10 cellular contexts compared by ENCODE assay signal in genomic region chr7:150379590-150380379, GRCh38. TPM values are rescaled to one million over a fixed set of nuclear protein-coding genes. Genes with fewer than 3 reads are reported as not detected.
DNase-seq lines count a peak whose midpoint lies in the region; ATAC-seq, FAIRE-seq and TF ChIP-seq lines count a peak whose summit lies in the region.
"Had no signal": no experiment of that assay in that cellular context is flagged by ENCODE, and none has a peak within 500 bp of the region (broad histone marks: within the 10 kb centered on the region; RNA-seq: fewer than 3 reads in every experiment).

No MANE protein-coding gene starts in this region.

- H3K9me3 ChIP-seq in SJCRH30 (replicated peaks): no peaks in the 10 kb centered on the region

- DNase-seq in DMS 273 (lab: John Stamatoyannopoulos, UW; ENCODE audit: unreplicated experiment) (peak; percentile 70), DMS 273 treated with DMSO at 0.1 percent for 48 hours (lab: John Stamatoyannopoulos, UW) (no peak), HCEC 1CT (peak; percentile 36), SJCRH30 (peak; percentile 56 to 62), erythroblast (lab: John Stamatoyannopoulos, UW) (peak; percentile 48 to 59), natural killer cell (no peak), RCC 7860 (ENCODE audit: low spot score) (no peak)
- DNase-seq in NK-92 treated with Interleukin-12 subunit alpha and Interleukin-12 subunit beta, amount 100 ng/mL, for 24 hours (lab: John Stamatoyannopoulos, UW): no peak

- H3K27ac Mint-ChIP-seq in natural killer cell: peak overlapping the region; percentile 67 to 71

- H3K4me1 Mint-ChIP-seq in natural killer cell: peaks cover 31% of the 10 kb centered on the region in 2 donors

- peak overlapping the region; percentile 94 for H3K27ac ChIP-seq in SJCRH30

- intact Hi-C loops in natural killer cell (cut with micrococcal nuclease): loop anchor here (1.0 to 2.0 kb wide), 3 partner anchors 10 to 25 kb away; a partner anchor contains a TSS

- ATAC-seq in natural killer cell: no peak

- H3K4me3 Mint-ChIP-seq in natural killer cell: peak overlapping the region; percentile 92

- no peak for TF ChIP-seq CTCF in natural killer cell (IDR thresholded peaks at IDR 0.05)

- H3K4me3 ChIP-seq in SJCRH30: peak overlapping the region; percentile 62

- no peaks in the 10 kb centered on the region for H3K27me3 Mint-ChIP-seq in natural killer cell (ENCODE audit: low read depth in 2 of 2)

- peaks cover 3% of the 10 kb centered on the region for H3K36me3 ChIP-seq in SJCRH30

- FAIRE-seq in RCC 7860 (lab: Jason Lieb, UNC): no peak
- FAIRE-seq: A204.1, colon had no signal

- H3K4me1 ChIP-seq in SJCRH30: peaks cover 51% of the 10 kb centered on the region

- H3K27me3 ChIP-seq in SJCRH30: no peaks in the 10 kb centered on the region

- no peak for TF ChIP-seq POLR2A in erythroblast (IDR thresholded peaks at IDR 0.05; ENCODE audit: low read length)

- H3K9me3 Mint-ChIP-seq in natural killer cell: no peaks in the 10 kb centered on the region

- H3K36me3 Mint-ChIP-seq in natural killer cell: no peaks in the 10 kb centered on the region

RNA-seq across cellular contexts. Expression of gene ZNF775, which starts 0.7 kb away (rescaled TPM):
- total RNA-seq in SJCRH30 (2014; rRNA removed; shearing (Covaris generic)): 8.1 and 9.5 TPM in 2 replicates
- 1 to 10 TPM; 1.3 to 2.7 (median 1.6) TPM for total RNA-seq in natural killer cell

RNA-seq across cellular contexts. Expression of gene REPIN1, which starts 11.2 kb away (rescaled TPM):
- 174 and 183 TPM in 2 replicates for total RNA-seq in SJCRH30 (2014; rRNA removed; shearing (Covaris generic))
- total RNA-seq in natural killer cell: 10 to 100 TPM; 58.9 to 79.4 (median 76.5) TPM

RNA-seq across cellular contexts. Expression of gene RARRES2, which starts 38.4 kb away (rescaled TPM):
- total RNA-seq in SJCRH30 (2014; rRNA removed; shearing (Covaris generic)): 68.1 and 89.7 TPM in 2 replicates
- total RNA-seq in natural killer cell: not detected

RNA-seq across cellular contexts. Expression of gene ACTR3C, which starts 56.4 kb away (rescaled TPM):
- 1.7 and 4.6 TPM in 2 replicates for total RNA-seq in SJCRH30 (2014; rRNA removed; shearing (Covaris generic))
- total RNA-seq in natural killer cell: 1 to 10 TPM; 5.1 to 8.3 (median 7.2) TPM

RNA-seq across cellular contexts. Expression of gene LRRC61, which starts 56.6 kb away (rescaled TPM):
- total RNA-seq in SJCRH30 (2014; rRNA removed; shearing (Covaris generic)): not detected in 2 replicates
- 10 to 100 TPM in 2 of 3 donors, 1 to 10 TPM in 1; 7.3 to 16.7 (median 13.7) TPM for total RNA-seq in natural killer cell

Comparison
In these comparisons a context has a peak if more than half of its experiments do, and no peak if none do; other contexts are left out.
1. DNase-seq: peak in DMS 273 (single experiment), HCEC 1CT (single experiment), SJCRH30 (2 of 2) and erythroblast (2 of 2); none in DMS 273 treated with DMSO at 0.1 percent for 48 hours (single experiment), natural killer cell (single experiment), RCC 7860 (single experiment) and NK-92 treated with Interleukin-12 subunit alpha and Interleukin-12 subunit beta, amount 100 ng/mL, for 24 hours (single experiment).
2. RNA of gene RARRES2, which starts 38.4 kb away (total RNA-seq): 68.1 to 89.7 TPM in SJCRH30; not detected in natural killer cell; every median in the first group is over 10 times any median in the second.